ENCODE assay signal across 8 cellular contexts in genomic region chr13:41352935-41353801, GRCh38. TPM values are rescaled to one million over a fixed set of nuclear protein-coding genes. Genes with fewer than 3 reads are reported as not detected.
DNase-seq lines count a peak whose midpoint lies in the region; ATAC-seq, FAIRE-seq and TF ChIP-seq lines count a peak whose summit lies in the region.

No MANE protein-coding gene starts in this region.

- no peaks in the 10 kb centered on the region for H3K9me3 ChIP-seq in Panc1 (ENCODE audit: control insufficient read depth, insufficient read depth, low read depth, low read length)

- no peak for FAIRE-seq in D721Med (lab: Jason Lieb, UNC)

- H3K27ac ChIP-seq in Panc1 (ENCODE audit: low read length) = no peak overlapping the region

- TF ChIP-seq CTCF in D721Med (IDR thresholded peaks at IDR 0.05; ENCODE audit: insufficient read depth, missing control alignments) (peak; percentile 73), Panc1 (IDR thresholded peaks at IDR 0.05) (peak; percentile 84)

- DNase-seq in D721Med (ENCODE audit: insufficient read length, low spot score) (no peak), Panc1 (ENCODE audit: low read depth, low spot score) (peak; percentile 25), activated gamma-delta T cell (lab: John Stamatoyannopoulos, UW) (peak; percentile 15), germinal center (ENCODE audit: low spot score) (peak; percentile 47), renal cortical epithelial cell (ENCODE audit: low read depth) (peak; percentile 67), OCI-M2 (lab: John Stamatoyannopoulos, UW; ENCODE audit: unreplicated experiment) (no peak)

- ATAC-seq in HG02973 (IDR thresholded peaks at IDR 0.05; ENCODE audit: unreplicated experiment) (peak; percentile 62), Panc1 (peak; percentile 95), HG02642 (IDR thresholded peaks at IDR 0.05; ENCODE audit: poor library complexity, unreplicated experiment) (no peak)

- POLR2A ChIA-PET in Panc1 (lab: Charles Lee) = no interaction called here

- H3K36me3 ChIP-seq in Panc1 (ENCODE audit: control insufficient read depth, insufficient read depth, low read length) = peaks cover 2% of the 10 kb centered on the region; the same call in 1 of the 2 replicates

- in situ Hi-C loops in Panc1 (cut with HindIII; ENCODE audit: low pct_unique_long_range_greater_than_20kb, low sequenced_read_pairs) = no loop called here

- CTCF ChIA-PET in Panc1 (lab: Charles Lee) = no interaction called here

- no peaks in the 10 kb centered on the region for H3K27me3 ChIP-seq in Panc1 (ENCODE audit: control insufficient read depth, insufficient read depth, low read length)

- intact Hi-C loops in Panc1 (cut with micrococcal nuclease; ENCODE audit: unreplicated experiment) = no loop called here

- 0 out of 2 replicates have a peak, but pooled peaks cover 3% of the 10 kb centered on the region for H3K4me1 ChIP-seq in Panc1 (ENCODE audit: control insufficient read depth, insufficient read depth, low read length)

- H3K4me3 ChIP-seq in Panc1 (ENCODE audit: low read depth in 2 of 2, low read length in 2 of 2) = no peak overlapping the region

- BruUV-seq in Panc1 (replicated peaks; lab: Mats Ljungman, UMichigan) = no TSS peak

RNA-seq across cellular contexts. Expression of gene NAA16, which starts 42.1 kb away (rescaled TPM):
- total RNA-seq in Panc1 (2021; ENCODE audit: unreplicated experiment) (24.2 TPM), renal cortical epithelial cell (5.2 and 21.6 TPM in 2 replicates)
- polyA plus RNA-seq in Panc1 (2012; ENCODE audit: insufficient read length) = 6.8 TPM

Comparison
In these comparisons a context has a peak if more than half of its experiments do, and no peak if none do; other contexts are left out.
1. DNase-seq: peak in Panc1 (single experiment), activated gamma-delta T cell (single experiment), germinal center (single experiment) and renal cortical epithelial cell (single experiment); none in D721Med (single experiment) and OCI-M2 (single experiment).